20 cellular contexts compared by ENCODE assay signal in genomic region chr14:29054119-29054518, GRCh38.
DNase-seq lines count a peak whose midpoint lies in the region; ATAC-seq and TF ChIP-seq lines count a peak whose summit lies in the region.
"Had no signal": no experiment of that assay in that cellular context is flagged by ENCODE, and none has a peak within 500 bp of the region (broad histone marks: within the 10 kb centered on the region; RNA-seq: fewer than 3 reads in every experiment).

No MANE protein-coding gene starts in this region.

- no peak for TF ChIP-seq EP300 in esophagus muscularis mucosa (IDR thresholded peaks at IDR 0.05)

- 55% methylated on average over 2 of the region's 2 CpGs for WGBS in esophagus muscularis mucosa

- H3K27me3 Mint-ChIP-seq in GM23338 (ENCODE audit: insufficient read depth, low read depth, poor library complexity) (no peaks in the 10 kb centered on the region), progenitor cell of endocrine pancreas (no peaks in the 10 kb centered on the region)
- H3K27me3 Mint-ChIP-seq: CD4-positive, alpha-beta memory T cell had no signal

- H3K9ac ChIP-seq in adipocyte (ENCODE audit: low read length) = no peak overlapping the region
- H3K9ac ChIP-seq: BLaER1 treated with 17β-estradiol and CSF1 and Interleukin-3, amounts not matched to agents 10 nM and 100 nM had no signal

- H3K9me3 ChIP-seq in adipocyte (ENCODE audit: control insufficient read depth, low read length) (peaks cover 13% of the 10 kb centered on the region), esophagus muscularis mucosa (peaks cover 0 to 9% (median 6%) of the 10 kb centered on the region in 4 donors)
- H3K9me3 ChIP-seq: SJSA1 had no signal

- no peaks in the 10 kb centered on the region for H3K79me2 ChIP-seq in GM23338 (replicated peaks; ENCODE audit: insufficient read depth)

- peak overlapping the region; percentile 8; the same call in 1 of the 2 replicates for H2AFZ ChIP-seq in GM23338

- H3K4me2 ChIP-seq in GM23338 = no peak overlapping the region
- H3K4me2 ChIP-seq: BLaER1 treated with 17β-estradiol and CSF1 and Interleukin-3, amounts not matched to agents 10 nM and 100 nM had no signal

- H3K4me1 Mint-ChIP-seq in GM23338 (peaks cover 8% of the 10 kb centered on the region; the same call in 2 of the 3 replicates), progenitor cell of endocrine pancreas (ENCODE audit: low read depth) (no peaks in the 10 kb centered on the region)
- H3K4me1 Mint-ChIP-seq: CD4-positive, alpha-beta memory T cell had no signal

- H3K4me3 Mint-ChIP-seq in GM23338 (no peak overlapping the region), progenitor cell of endocrine pancreas (ENCODE audit: low read depth) (no peak overlapping the region)
- H3K4me3 Mint-ChIP-seq: CD4-positive, alpha-beta memory T cell had no signal

- H3K36me3 Mint-ChIP-seq in GM23338 (ENCODE audit: low read depth) (peaks cover 6% of the 10 kb centered on the region; the same call in 1 of the 3 replicates), progenitor cell of endocrine pancreas (ENCODE audit: insufficient read depth) (no peaks in the 10 kb centered on the region)
- H3K36me3 Mint-ChIP-seq: CD4-positive, alpha-beta memory T cell had no signal

- TF ChIP-seq CTCF in GM23338 (conservative IDR thresholded peaks at IDR 0.05; ENCODE audit: low read depth in 2 of 2) (no peak), fibroblast of villous mesenchyme (IDR thresholded peaks at IDR 0.05; ENCODE audit: insufficient read depth, low read depth, low read length) (no peak), progenitor cell of endocrine pancreas (IDR thresholded peaks at IDR 0.05; ENCODE audit: unreplicated experiment) (no peak), esophagus muscularis mucosa (IDR thresholded peaks at IDR 0.05) (no peak)

- H3K27me3 ChIP-seq in GM23338 (ENCODE audit: insufficient read depth) = no peaks in the 10 kb centered on the region
- H3K27me3 ChIP-seq in adipocyte (replicated peaks; ENCODE audit: control insufficient read depth, insufficient read depth, low read length) = no peaks in the 10 kb centered on the region
- no peaks in the 10 kb centered on the region for H3K27me3 ChIP-seq in esophagus muscularis mucosa
- H3K27me3 ChIP-seq: BLaER1 treated with 17β-estradiol and CSF1 and Interleukin-3, amounts not matched to agents 10 nM and 100 nM; SJSA1 had no signal

- intact Hi-C loops in esophagus muscularis mucosa (cut with DNase I) = no loop called here

- H3K9me2 ChIP-seq in GM23338 (ENCODE audit: insufficient read depth) = no peaks in the 10 kb centered on the region

- H3K4me1 ChIP-seq in GM23338 (ENCODE audit: insufficient read depth) (peaks cover 3% of the 10 kb centered on the region; the same call in 1 of the 2 replicates), adipocyte (ENCODE audit: control insufficient read depth, insufficient read depth, low read length) (no peaks in the 10 kb centered on the region), esophagus muscularis mucosa (no peaks in the 10 kb centered on the region)
- H3K4me1 ChIP-seq: BLaER1 treated with 17β-estradiol and CSF1 and Interleukin-3, amounts not matched to agents 10 nM and 100 nM; Caco-2; SJSA1 had no signal

- peaks cover 15% of the 10 kb centered on the region for H3K9me3 Mint-ChIP-seq in GM23338
- peaks cover 4% of the 10 kb centered on the region for H3K9me3 Mint-ChIP-seq in progenitor cell of endocrine pancreas (ENCODE audit: low read depth)

- H3K36me3 ChIP-seq in GM23338 (ENCODE audit: insufficient read depth) (0 out of 2 replicates have a peak, but pooled peaks cover 5% of the 10 kb centered on the region), adipocyte (ENCODE audit: control insufficient read depth, insufficient read depth, low read length, severe bottlenecking) (no peaks in the 10 kb centered on the region), esophagus muscularis mucosa (no peaks in the 10 kb centered on the region)
- H3K36me3 ChIP-seq: BLaER1 treated with 17β-estradiol and CSF1 and Interleukin-3, amounts not matched to agents 10 nM and 100 nM; SJSA1 had no signal

- H3K27ac Mint-ChIP-seq in GM23338 = no peak overlapping the region
- no peak overlapping the region for H3K27ac Mint-ChIP-seq in progenitor cell of endocrine pancreas
- H3K27ac Mint-ChIP-seq: CD4-positive, alpha-beta memory T cell had no signal

- no peaks in the 10 kb centered on the region for H4K20me1 ChIP-seq in GM23338 (replicated peaks; ENCODE audit: insufficient read depth)
- H4K20me1 ChIP-seq: BLaER1 treated with 17β-estradiol and CSF1 and Interleukin-3, amounts not matched to agents 10 nM and 100 nM had no signal

- H3K27ac ChIP-seq in GM23338 (ENCODE audit: low read depth) = no peak overlapping the region
- no peak overlapping the region for H3K27ac ChIP-seq in esophagus muscularis mucosa (replicated peaks in 1 of 4)
- H3K27ac ChIP-seq: BLaER1 treated with 17β-estradiol and CSF1 and Interleukin-3, amounts not matched to agents 10 nM and 100 nM; SJSA1 had no signal

- H3F3A ChIP-seq in GM23338 (replicated peaks; ENCODE audit: low read depth) = no peaks in the 10 kb centered on the region

- ATAC-seq in GM23338 (peak; percentile 41; the same call in 2 of the 3 replicates), GM21360 (IDR thresholded peaks at IDR 0.05; ENCODE audit: unreplicated experiment) (no peak)
- ATAC-seq: Right ventricle myocardium inferior had no signal

- TF ChIP-seq POLR2A in esophagus muscularis mucosa (IDR thresholded peaks at IDR 0.05; ENCODE audit: low read depth) = no peak

- H3K4me3 ChIP-seq in GM23338 (no peak overlapping the region), adipocyte (ENCODE audit: low read length) (no peak overlapping the region), fibroblast of villous mesenchyme (ENCODE audit: low read depth, low read length) (no peak overlapping the region), esophagus muscularis mucosa (no peak overlapping the region)
- H3K4me3 ChIP-seq: BLaER1 treated with 17β-estradiol and CSF1 and Interleukin-3, amounts not matched to agents 10 nM and 100 nM; SJSA1 had no signal

- DNase-seq in GM23338 (ENCODE audit: low spot score) = no peak
- DNase-seq in LHCN-M2 (ENCODE audit: low read depth) = peak; percentile 16
- peak; percentile 21 for DNase-seq in adipocyte (ENCODE audit: low read depth)
- DNase-seq in fibroblast of villous mesenchyme (ENCODE audit: low read depth) = peak; percentile 24
- DNase-seq in RKO (ENCODE audit: low spot score) = no peak
- no peak for DNase-seq in progenitor cell of endocrine pancreas (ENCODE audit: low spot score, unreplicated experiment)
- no peak for DNase-seq in esophagus muscularis mucosa (ENCODE audit: extremely low spot score)
- DNase-seq: ACHN; Caco-2; CD4-positive, alpha-beta memory T cell; DMS 273 treated with DMSO at 0.1 percent for 48 hours; DMS79 treated with DMSO at 0.1 percent for 48 hours; Karpas-422; NCI-H187 treated with DMSO at 0.1 percent for 48 hours; NCI-H446 treated with DMSO at 0.1 percent for 48 hours; NCI-H526 treated with DMSO at 0.1 percent for 48 hours had no signal

TF ChIP-seq in GM23338, 12 proteins besides CTCF, POLR2A, EP300 and RAD21:
- TF ChIP-seq CREB1 (CRISPR knock-in tag; IDR thresholded peaks at IDR 0.05; ENCODE audit: low read depth) (no peak), EZH2 (IDR thresholded peaks at IDR 0.05; ENCODE audit: low read depth, unreplicated experiment) (no peak), ZNF331 (CRISPR knock-in tag; IDR thresholded peaks at IDR 0.05; ENCODE audit: low read depth) (no peak), JUNB (IDR thresholded peaks at IDR 0.05; ENCODE audit: unreplicated experiment) (no peak)

Comparison
In these comparisons a context has a peak if more than half of its experiments do, and no peak if none do; other contexts are left out.
1. DNase-seq: peak in LHCN-M2 (single experiment), adipocyte (single experiment) and fibroblast of villous mesenchyme (single experiment); none in GM23338 (single experiment), RKO (single experiment), progenitor cell of endocrine pancreas (single experiment) and esophagus muscularis mucosa (single experiment).